8 cellular contexts compared by ENCODE assay signal in the genomic region with DNA sequence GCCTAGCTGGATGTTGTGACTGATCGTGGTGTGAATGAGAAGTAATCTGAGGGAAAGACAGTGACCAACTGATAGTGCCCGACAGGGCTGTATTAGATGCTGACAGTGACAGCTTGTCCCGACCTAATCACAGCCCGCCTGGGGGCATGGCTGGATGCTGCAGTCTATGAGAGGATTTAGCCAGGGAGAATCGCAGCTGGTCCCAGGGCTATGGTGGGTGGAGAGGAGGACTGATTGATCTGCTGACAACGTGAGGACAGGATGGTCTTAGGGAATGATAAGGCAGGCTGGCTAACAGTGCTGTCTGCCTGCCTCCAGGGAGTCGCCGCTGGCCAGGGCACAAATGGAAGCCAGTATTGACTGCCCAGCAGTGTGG. TPM values are rescaled to one million over a fixed set of nuclear protein-coding genes. Genes with fewer than 3 reads are reported as not detected.
A peak's percentile ranks its signal among the peaks of the same experiment; 100 is the strongest.
DNase-seq lines count a peak whose midpoint lies in the region; ATAC-seq and TF ChIP-seq lines count a peak whose summit lies in the region.

No MANE protein-coding gene starts in this region.

- peak overlapping the region; percentile 88 for H3K27ac ChIP-seq in 22Rv1

- no peaks in the 10 kb centered on the region for H3K36me3 ChIP-seq in skeletal muscle satellite cell (ENCODE audit: insufficient read depth, low read length)

- H3K9me3 ChIP-seq in skeletal muscle satellite cell (replicated peaks; ENCODE audit: low read length), result no peaks in the 10 kb centered on the region

- H3K4me3 ChIP-seq in WI38 (ENCODE audit: low read depth, low read length), result peak overlapping the region; percentile 67
- H3K4me3 ChIP-seq in skeletal muscle satellite cell (ENCODE audit: low read length), result peak overlapping the region; percentile 84

- intact Hi-C loops in left cardiac atrium (cut with DNase I), result no loop called here

- DNase-seq in GM20000 (ENCODE audit: low spot score) (peak; percentile 17), left cardiac atrium (no peak), MV-4-11 (lab: John Stamatoyannopoulos, UW) (no peak)
- DNase-seq in stimulated activated CD4-positive, alpha-beta T cell treated with anti-CD3 and anti-CD28 coated beads, Interleukin-15, amount 100 ng/mL, for 24 hours, result no peak

- peak overlapping the region; percentile 86 for H3K9ac ChIP-seq in skeletal muscle satellite cell (ENCODE audit: low read depth, low read length)

- ATAC-seq in left cardiac atrium (peak; percentile 12 to 17), HG03097 (IDR thresholded peaks at IDR 0.05; ENCODE audit: low FRiP score, unreplicated experiment) (no peak)

- no peaks in the 10 kb centered on the region for H3K27me3 ChIP-seq in skeletal muscle satellite cell (ENCODE audit: control insufficient read depth, insufficient read depth, low read length)

- H3K4me2 ChIP-seq in skeletal muscle satellite cell (ENCODE audit: low read length), result peak overlapping the region; percentile 97

- TF ChIP-seq CTCF in 22Rv1 (IDR thresholded peaks at IDR 0.05) (no peak), GM20000 (IDR thresholded peaks at IDR 0.05; ENCODE audit: extremely low read depth, missing control alignments) (no peak), WI38 (IDR thresholded peaks at IDR 0.05; ENCODE audit: low read depth, low read length) (no peak)

- H3K4me1 ChIP-seq in skeletal muscle satellite cell (ENCODE audit: control insufficient read depth, insufficient read depth, low read length), result peaks cover 12% of the 10 kb centered on the region

RNA-seq across cellular contexts. Expression of a gene that starts 0.6 kb away (rescaled TPM):
- total RNA-seq in left cardiac atrium, result 1 to 10 TPM; 3.6 to 3.8 TPM
- total RNA-seq in skeletal muscle satellite cell (2012; rRNA removed), result 7.2 and 7.4 TPM in 2 replicates

RNA-seq across cellular contexts. Expression of a gene that starts 12.3 kb away (rescaled TPM):
- 1 to 10 TPM; 5.0 to 9.1 TPM for total RNA-seq in left cardiac atrium
- 0.25 TPM in 1 of 2 replicates, not detected in the other for total RNA-seq in skeletal muscle satellite cell (2012; rRNA removed)
